ENCODE assay signal across 18 cellular contexts in the genomic region with DNA sequence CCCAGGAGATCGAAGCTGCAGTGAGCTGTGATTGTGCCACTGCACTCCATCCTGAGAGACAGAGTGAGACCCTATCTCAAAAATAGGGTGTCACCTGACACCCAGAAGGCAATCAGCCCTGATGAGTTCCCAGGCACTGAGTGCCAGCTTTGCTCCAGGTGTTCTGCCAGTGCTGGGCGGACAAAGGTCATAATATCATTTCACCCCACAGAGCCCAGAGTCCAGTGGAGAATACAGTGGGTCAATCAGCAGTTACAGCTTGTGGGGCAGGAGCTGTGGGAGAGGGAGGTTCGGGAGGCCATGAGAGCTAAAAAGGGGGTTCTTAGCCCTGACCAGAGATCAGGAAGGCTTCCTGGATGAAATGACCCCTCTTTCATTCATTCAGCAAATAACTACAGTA. TPM values are rescaled to one million over a fixed set of nuclear protein-coding genes. Genes with fewer than 3 reads are reported as not detected.
DNase-seq lines count a peak whose midpoint lies in the region; ATAC-seq and TF ChIP-seq lines count a peak whose summit lies in the region.
"Had no signal": no experiment of that assay in that cellular context is flagged by ENCODE, and none has a peak within 500 bp of the region (broad histone marks: within the 10 kb centered on the region; RNA-seq: fewer than 3 reads in every experiment).

No MANE protein-coding gene starts in this region.

- H3K27me3 Mint-ChIP-seq in progenitor cell of endocrine pancreas (peaks cover 42% of the 10 kb centered on the region), T-helper 17 cell (peaks cover 28% of the 10 kb centered on the region), neural progenitor cell (ENCODE audit: insufficient read depth, low read depth) (peaks cover 2% of the 10 kb centered on the region)

- H3F3A ChIP-seq in neural progenitor cell (ENCODE audit: low read depth) = no peaks in the 10 kb centered on the region

- TF ChIP-seq CTCF in esophagus muscularis mucosa (IDR thresholded peaks at IDR 0.05) = no peak
- TF ChIP-seq CTCF in liver (IDR thresholded peaks at IDR 0.05; ENCODE audit: low read depth, low read length, missing input control) = no peak
- TF ChIP-seq CTCF in progenitor cell of endocrine pancreas (IDR thresholded peaks at IDR 0.05; ENCODE audit: unreplicated experiment) = no peak
- no peak for TF ChIP-seq CTCF in omental fat pad (IDR thresholded peaks at IDR 0.05)
- no peak for TF ChIP-seq CTCF in neural progenitor cell (IDR thresholded peaks at IDR 0.05)

- no peak overlapping the region for H3K4me3 Mint-ChIP-seq in progenitor cell of endocrine pancreas (ENCODE audit: low read depth)
- H3K4me3 Mint-ChIP-seq in T-helper 17 cell = no peak overlapping the region
- H3K4me3 Mint-ChIP-seq in neural progenitor cell = no peak overlapping the region
- H3K4me3 Mint-ChIP-seq: CD14-positive monocyte, H9 had no signal

- H3K4me1 Mint-ChIP-seq in progenitor cell of endocrine pancreas (ENCODE audit: low read depth) (peaks cover 5% of the 10 kb centered on the region), T-helper 17 cell (peaks cover 2% of the 10 kb centered on the region), neural progenitor cell (peaks cover 16% of the 10 kb centered on the region)
- H3K4me1 Mint-ChIP-seq: CD14-positive monocyte; CD4-positive, alpha-beta memory T cell had no signal

- H3K4me1 ChIP-seq in esophagus muscularis mucosa = peaks cover 0 to 2% (median 0%) of the 10 kb centered on the region in 4 donors
- H3K4me1 ChIP-seq in liver (ENCODE audit: control insufficient read depth in 4 of 4, insufficient read depth in 4 of 4, low read length in 3 of 4) = peaks cover 0 to 9% (median 4%) of the 10 kb centered on the region in 4 donors
- H3K4me1 ChIP-seq in neural progenitor cell = peaks cover 10% of the 10 kb centered on the region
- H3K4me1 ChIP-seq: BLaER1 had no signal

- no peak for TF ChIP-seq EP300 in esophagus muscularis mucosa (IDR thresholded peaks at IDR 0.05)

- DNase-seq in esophagus muscularis mucosa (ENCODE audit: extremely low spot score) (peak; percentile 87), progenitor cell of endocrine pancreas (ENCODE audit: low spot score, unreplicated experiment) (no peak), omental fat pad (ENCODE audit: low spot score) (no peak), T-helper 17 cell (no peak), NCI-H82 treated with DMSO at 0.1 percent for 48 hours (lab: John Stamatoyannopoulos, UW; ENCODE audit: unreplicated experiment) (no peak), neural progenitor cell (ENCODE audit: low spot score) (no peak)
- DNase-seq: 8988T; Calu3; CD4-positive, alpha-beta memory T cell; DMS79 treated with DMSO at 0.1 percent for 48 hours; GF-D8; H9 had no signal

- TF ChIP-seq RAD21 in liver (IDR thresholded peaks at IDR 0.05) = peak in 1 of 2 donors; percentile 42

- no peaks in the 10 kb centered on the region for H3K9me3 Mint-ChIP-seq in progenitor cell of endocrine pancreas (ENCODE audit: low read depth)
- no peaks in the 10 kb centered on the region for H3K9me3 Mint-ChIP-seq in neural progenitor cell
- H3K9me3 Mint-ChIP-seq: CD14-positive monocyte; CD4-positive, alpha-beta memory T cell had no signal

- H3K9me3 ChIP-seq in esophagus muscularis mucosa (no peaks in the 10 kb centered on the region), liver (ENCODE audit: control insufficient read depth in 4 of 4, low read length in 3 of 4) (no peaks in the 10 kb centered on the region), T-helper 17 cell (ENCODE audit: control insufficient read depth, low read length, poor library complexity, severe bottlenecking) (no peaks in the 10 kb centered on the region), neural progenitor cell (ENCODE audit: low read depth) (no peaks in the 10 kb centered on the region)
- H3K9me3 ChIP-seq: BLaER1 had no signal

- no peak overlapping the region for H3K4me2 ChIP-seq in neural progenitor cell
- H3K4me2 ChIP-seq: BLaER1 had no signal

- H3K27me3 ChIP-seq in esophagus muscularis mucosa = no peaks in the 10 kb centered on the region
- H3K27me3 ChIP-seq in liver (ENCODE audit: control insufficient read depth in 4 of 4, insufficient read depth in 4 of 4, low read length in 3 of 4) = no peaks in the 10 kb centered on the region
- H3K27me3 ChIP-seq in neural progenitor cell = no peaks in the 10 kb centered on the region
- H3K27me3 ChIP-seq: BLaER1 had no signal

- no peaks in the 10 kb centered on the region for H4K20me1 ChIP-seq in neural progenitor cell (ENCODE audit: low read depth)
- H4K20me1 ChIP-seq: BLaER1 had no signal

- intact Hi-C loops in esophagus muscularis mucosa (cut with DNase I) = no loop called here

- ATAC-seq in omental fat pad (ENCODE audit: low FRiP score) = no peak
- no peak for ATAC-seq in T-helper 17 cell

- 94% methylated on average over 3 of the region's 3 CpGs for WGBS in esophagus muscularis mucosa
- WGBS in liver = 61% methylated on average over 3 of the region's 3 CpGs

- no peak for TF ChIP-seq POLR2A in esophagus muscularis mucosa (IDR thresholded peaks at IDR 0.05; ENCODE audit: low read depth)

- no peaks in the 10 kb centered on the region for H3K36me3 ChIP-seq in esophagus muscularis mucosa
- H3K36me3 ChIP-seq in liver (ENCODE audit: control insufficient read depth in 4 of 4, insufficient read depth in 3 of 4, low read depth in 1 of 4, low read length in 3 of 4) = no peaks in the 10 kb centered on the region
- H3K36me3 ChIP-seq in neural progenitor cell = no peaks in the 10 kb centered on the region
- H3K36me3 ChIP-seq: BLaER1 had no signal

- no peak overlapping the region for H3K27ac ChIP-seq in esophagus muscularis mucosa (replicated peaks in 1 of 4)
- H3K27ac ChIP-seq in liver (ENCODE audit: low read depth in 1 of 2, low read length in 2 of 2) = no peak overlapping the region
- no peak overlapping the region for H3K27ac ChIP-seq in neural progenitor cell
- H3K27ac ChIP-seq: BLaER1 had no signal

- H3K79me2 ChIP-seq in neural progenitor cell (ENCODE audit: low read depth) = no peaks in the 10 kb centered on the region

- H2AFZ ChIP-seq in neural progenitor cell (replicated peaks) = no peak overlapping the region

- no peaks in the 10 kb centered on the region for H3K36me3 Mint-ChIP-seq in progenitor cell of endocrine pancreas (ENCODE audit: insufficient read depth)
- H3K36me3 Mint-ChIP-seq in T-helper 17 cell (ENCODE audit: low read depth) = peaks cover 2% of the 10 kb centered on the region
- no peaks in the 10 kb centered on the region for H3K36me3 Mint-ChIP-seq in neural progenitor cell
- H3K36me3 Mint-ChIP-seq: CD14-positive monocyte; CD4-positive, alpha-beta memory T cell had no signal

- H3K4me3 ChIP-seq in esophagus muscularis mucosa (no peak overlapping the region), liver (ENCODE audit: low read depth in 1 of 3, low read length in 3 of 3) (no peak overlapping the region), neural progenitor cell (no peak overlapping the region)
- H3K4me3 ChIP-seq: BLaER1 had no signal

- H3K27ac Mint-ChIP-seq in progenitor cell of endocrine pancreas (peak overlapping the region; percentile 9), T-helper 17 cell (no peak overlapping the region), neural progenitor cell (no peak overlapping the region)
- H3K27ac Mint-ChIP-seq: CD4-positive, alpha-beta memory T cell had no signal

- H3K9ac ChIP-seq in liver (ENCODE audit: low read depth in 1 of 2, low read length in 2 of 2) (no peak overlapping the region), neural progenitor cell (no peak overlapping the region)
- H3K9ac ChIP-seq: BLaER1 had no signal

TF ChIP-seq in liver, 16 proteins besides CTCF, POLR2A, EP300 and RAD21 (continues in another document):
- TF ChIP-seq JUND (IDR thresholded peaks at IDR 0.05) (no peak), FOXA1 (IDR thresholded peaks at IDR 0.05) (no peak), SP1 (IDR thresholded peaks at IDR 0.05) (peak; percentile 51), NR2F2 (IDR thresholded peaks at IDR 0.05) (no peak), HNF4G (IDR thresholded peaks at IDR 0.05) (peak; percentile 68), TAF1 (conservative IDR thresholded peaks at IDR 0.05) (no peak), MAX (IDR thresholded peaks at IDR 0.05) (no peak)

RNA-seq across cellular contexts. Expression of gene SH3RF2, which starts 24.4 kb away (rescaled TPM):
- total RNA-seq in esophagus muscularis mucosa (1 to 10 TPM in 3 of 4 donors, under 1 TPM in 1; 0.66 to 2.1 (median 1.5) TPM), liver (10 to 100 TPM in 1 of 2 donors, 1 to 10 TPM in 1; 1.9 to 10.5 TPM), progenitor cell of endocrine pancreas (16.7 and 17.6 TPM in 2 replicates), omental fat pad (1 to 10 TPM in 3 of 4 donors, under 1 TPM in 1; 0.65 to 4.2 (median 2.1) TPM), T-helper 17 cell (under 1 TPM in 1 of 2 donors, not detected in 1; 0.60 TPM), neural progenitor cell (ENCODE audit: low replicate concordance) (0.36 and 2.4 TPM in 2 replicates)
- 1 to 10 TPM; 1.0 to 7.9 TPM for polyA plus RNA-seq in liver
- total RNA-seq: CD4-positive, alpha-beta memory T cell had no signal
- polyA plus RNA-seq: CD14-positive monocyte; CD4-positive, alpha-beta memory T cell had no signal

RNA-seq across cellular contexts. Expression of gene GRXCR2, which starts 39.2 kb away (rescaled TPM):
- total RNA-seq in esophagus muscularis mucosa (not detected), liver (not detected), progenitor cell of endocrine pancreas (not detected in 2 replicates), omental fat pad (not detected), T-helper 17 cell (not detected), neural progenitor cell (ENCODE audit: low replicate concordance) (not detected in 2 replicates)
- polyA plus RNA-seq in liver = not detected
- total RNA-seq: A673; Calu3; CD4-positive, alpha-beta memory T cell; H1; H9 had no signal
- polyA plus RNA-seq: AG04450; CD14-positive monocyte; CD4-positive, alpha-beta memory T cell; H1 had no signal
